In the genomic region with DNA sequence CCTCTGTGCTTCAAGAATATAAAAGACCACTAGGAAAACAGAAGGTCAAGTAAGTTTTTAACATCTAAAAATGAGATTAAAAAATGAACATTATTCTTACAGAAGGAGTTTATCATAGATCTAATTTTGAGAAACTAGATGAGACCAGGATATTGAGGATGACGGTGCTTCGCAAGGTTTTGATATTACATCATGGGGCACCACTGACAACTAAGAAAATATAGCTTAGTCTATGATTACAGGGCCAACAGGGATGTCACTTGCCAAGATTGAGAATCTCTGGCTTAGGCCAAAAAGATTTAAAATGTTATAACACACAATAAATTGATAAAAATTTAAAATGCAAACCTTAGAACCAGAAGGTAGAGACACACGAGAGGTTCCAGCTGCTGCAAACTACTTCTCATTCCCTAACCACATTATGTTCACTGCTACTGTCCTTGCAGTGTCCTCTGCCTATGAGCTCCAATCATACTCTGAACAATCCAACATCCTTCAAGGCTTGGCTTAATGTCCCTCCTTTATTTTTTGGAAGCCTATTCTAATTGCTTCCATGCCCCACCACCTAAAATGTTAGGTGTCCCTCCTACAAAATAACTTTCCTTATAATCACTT, we compare ENCODE assay signal across 27 cellular contexts. TPM values are rescaled to one million over a fixed set of nuclear protein-coding genes. Genes with fewer than 3 reads are reported as not detected.
DNase-seq lines count a peak whose midpoint lies in the region; ATAC-seq and TF ChIP-seq lines count a peak whose summit lies in the region.
"Had no signal": no experiment of that assay in that cellular context is flagged by ENCODE, and none has a peak within 500 bp of the region (broad histone marks: within the 10 kb centered on the region; RNA-seq: fewer than 3 reads in every experiment).

No MANE protein-coding gene starts in this region.

- H3K9me3 ChIP-seq in Caco-2 (no peaks in the 10 kb centered on the region), T-helper 17 cell (ENCODE audit: control insufficient read depth, low read length, poor library complexity, severe bottlenecking) (no peaks in the 10 kb centered on the region)
- H3K9me3 ChIP-seq: SJCRH30 had no signal

- no peaks in the 10 kb centered on the region for H3F3A ChIP-seq in GM23338 (replicated peaks; ENCODE audit: low read depth)

- POLR2A ChIA-PET in Caco-2 (lab: Charles Lee): no interaction called here

- peak overlapping the region; percentile 33; the same call in 1 of the 2 replicates for H3K27ac ChIP-seq in GM23338 (ENCODE audit: low read depth)
- H3K27ac ChIP-seq: C4-2B, SJCRH30 had no signal

- no peak overlapping the region for H3K4me3 Mint-ChIP-seq in Caco-2 (ENCODE audit: unreplicated experiment)
- H3K4me3 Mint-ChIP-seq in GM23338: no peak overlapping the region
- H3K4me3 Mint-ChIP-seq in T-helper 17 cell: no peak overlapping the region
- no peak overlapping the region for H3K4me3 Mint-ChIP-seq in memory B cell
- H3K4me3 Mint-ChIP-seq: CD8-positive, alpha-beta T cell had no signal

- intact Hi-C loops in Caco-2 (cut with micrococcal nuclease; ENCODE audit: unreplicated experiment) (no loop called here), posterior cingulate gyrus (cut with DNase I) (no loop called here)

- ATAC-seq in GM23338: no peak
- ATAC-seq in T-helper 17 cell: no peak
- no peak for ATAC-seq in memory B cell (ENCODE audit: low read depth)
- no peak for ATAC-seq in HG02610 (IDR thresholded peaks at IDR 0.05; ENCODE audit: unreplicated experiment)
- ATAC-seq: CD8-positive, alpha-beta T cell; PC-3; Right ventricle myocardium inferior had no signal

- H3K27me3 ChIP-seq in Caco-2 (replicated peaks; ENCODE audit: control insufficient read depth, insufficient read depth, low read length) (no peaks in the 10 kb centered on the region), GM23338 (ENCODE audit: insufficient read depth) (no peaks in the 10 kb centered on the region)
- H3K27me3 ChIP-seq: SJCRH30 had no signal

- BruUV-seq in Caco-2 (replicated peaks; lab: Mats Ljungman, UMichigan): no TSS peak

- H3K27me3 Mint-ChIP-seq in Caco-2 (ENCODE audit: insufficient read depth, unreplicated experiment) (no peaks in the 10 kb centered on the region), GM23338 (ENCODE audit: insufficient read depth, low read depth, poor library complexity) (peaks cover 5% of the 10 kb centered on the region), T-helper 17 cell (no peaks in the 10 kb centered on the region), memory B cell (no peaks in the 10 kb centered on the region)

- CTCF ChIA-PET in Caco-2 (lab: Charles Lee): no interaction called here

- H2AFZ ChIP-seq in GM23338: no peak overlapping the region

- no peaks in the 10 kb centered on the region for H3K36me3 Mint-ChIP-seq in Caco-2 (ENCODE audit: insufficient read depth, unreplicated experiment)
- H3K36me3 Mint-ChIP-seq in GM23338 (ENCODE audit: low read depth): 0 out of 3 replicates have a peak, but pooled peaks cover 2% of the 10 kb centered on the region
- no peaks in the 10 kb centered on the region for H3K36me3 Mint-ChIP-seq in T-helper 17 cell (ENCODE audit: low read depth)
- H3K36me3 Mint-ChIP-seq in memory B cell: peaks cover 7% of the 10 kb centered on the region

- H4K20me1 ChIP-seq in GM23338 (replicated peaks; ENCODE audit: insufficient read depth): peaks cover 45% of the 10 kb centered on the region

- H3K27ac Mint-ChIP-seq in Caco-2 (ENCODE audit: unreplicated experiment): peak overlapping the region; percentile 37
- peak overlapping the region; percentile 69 for H3K27ac Mint-ChIP-seq in GM23338
- peak overlapping the region; percentile 37 for H3K27ac Mint-ChIP-seq in T-helper 17 cell
- peak overlapping the region; percentile 9 for H3K27ac Mint-ChIP-seq in memory B cell
- H3K27ac Mint-ChIP-seq: CD8-positive, alpha-beta T cell had no signal

- no peak for TF ChIP-seq CTCF in Caco-2 (IDR thresholded peaks at IDR 0.05; ENCODE audit: insufficient read depth in 1 of 2, low read depth in 1 of 2, low read length in 1 of 2, severe bottlenecking in 1 of 2, unreplicated experiment in 1 of 2)
- no peak for TF ChIP-seq CTCF in GM23338 (conservative IDR thresholded peaks at IDR 0.05; ENCODE audit: low read depth in 2 of 2)

- H3K9me2 ChIP-seq in GM23338 (ENCODE audit: insufficient read depth): no peaks in the 10 kb centered on the region

- H3K4me3 ChIP-seq in Caco-2 (ENCODE audit: low read depth, low read length) (no peak overlapping the region), GM23338 (no peak overlapping the region)
- H3K4me3 ChIP-seq: SJCRH30 had no signal

- peaks cover 100% of the 10 kb centered on the region for H3K79me2 ChIP-seq in GM23338 (replicated peaks; ENCODE audit: insufficient read depth)

- peaks cover 12% of the 10 kb centered on the region for H3K4me1 Mint-ChIP-seq in Caco-2 (ENCODE audit: low read depth, unreplicated experiment)
- peaks cover 20% of the 10 kb centered on the region for H3K4me1 Mint-ChIP-seq in GM23338
- peaks cover 20% of the 10 kb centered on the region for H3K4me1 Mint-ChIP-seq in T-helper 17 cell
- H3K4me1 Mint-ChIP-seq in memory B cell: peaks cover 11% of the 10 kb centered on the region

- H3K9me3 Mint-ChIP-seq in Caco-2 (ENCODE audit: unreplicated experiment): no peaks in the 10 kb centered on the region
- no peaks in the 10 kb centered on the region for H3K9me3 Mint-ChIP-seq in GM23338
- H3K9me3 Mint-ChIP-seq in memory B cell: no peaks in the 10 kb centered on the region
- H3K9me3 Mint-ChIP-seq: CD8-positive, alpha-beta T cell had no signal

- H3K4me1 ChIP-seq in Caco-2: peaks cover 12% of the 10 kb centered on the region; the same call in 1 of the 2 replicates
- H3K4me1 ChIP-seq in GM23338 (ENCODE audit: insufficient read depth): peaks cover 19% of the 10 kb centered on the region
- H3K4me1 ChIP-seq: SJCRH30 had no signal

- H3K36me3 ChIP-seq in Caco-2 (ENCODE audit: control insufficient read depth, insufficient read depth, low read length) (no peaks in the 10 kb centered on the region), GM23338 (ENCODE audit: insufficient read depth) (no peaks in the 10 kb centered on the region)

- no peak for DNase-seq in Caco-2
- no peak for DNase-seq in GM23338 (ENCODE audit: low spot score)
- no peak for DNase-seq in T-helper 17 cell
- no peak for DNase-seq in memory B cell (ENCODE audit: low spot score in 2 of 2)
- no peak for DNase-seq in posterior cingulate gyrus
- no peak for DNase-seq in NCI-H526 treated with DMSO at 0.1 percent for 48 hours (lab: John Stamatoyannopoulos, UW)
- DNase-seq: CD8-positive, alpha-beta T cell; DMS 273 treated with DMSO at 0.1 percent for 48 hours; DMS79; EL; GDM1; KG1; MM.1S; NCI-H1092; NCI-H1417 treated with DMSO at 0.1 percent for 48 hours; NCI-H187; NCI-H2081 treated with DMSO at 0.1 percent for 48 hours; NCI-H2171; NCI-H226; NCI-H510A treated with DMSO at 0.1 percent for 48 hours; NCI-H748 treated with DMSO at 0.1 percent for 48 hours; NK-92 treated with Interleukin-12 subunit alpha and Interleukin-12 subunit beta, amount 100 ng/mL, for 24 hours; PC-3; SJCRH30 had no signal

- no peak overlapping the region for H3K4me2 ChIP-seq in GM23338

TF ChIP-seq in GM23338, 12 proteins besides CTCF, POLR2A, EP300 and RAD21:
- no peak for TF ChIP-seq NANOG (IDR thresholded peaks at IDR 0.05; ENCODE audit: borderline replicate concordance)
- no peak for TF ChIP-seq POLR2AphosphoS5 (IDR thresholded peaks at IDR 0.05; ENCODE audit: low read depth)
- TF ChIP-seq ZNF114 (CRISPR knock-in tag; IDR thresholded peaks at IDR 0.05): no peak
- TF ChIP-seq CREB1 (CRISPR knock-in tag; IDR thresholded peaks at IDR 0.05; ENCODE audit: low read depth): no peak

RNA-seq across cellular contexts. Expression of gene USP32, which starts 33.2 kb away (rescaled TPM):
- total RNA-seq in Caco-2 (2022) (50.3 and 53.3 TPM in 2 replicates), T-helper 17 cell (10 to 100 TPM; 27.5 to 34.2 TPM)
- 124 and 129 TPM in 2 replicates for total RNA-seq in GM23338 (2014; rRNA removed; shearing (Covaris generic))
- polyA plus RNA-seq in GM23338 (2016; fragmentation: Nextera tagmentation; extraction: Ambion mirVana): 43.6 and 44.3 TPM in 2 replicates

Comparison
In these comparisons a context has a peak if more than half of its experiments do, and no peak if none do; other contexts are left out.
1. H3K27ac Mint-ChIP-seq: peak in every context shown above with its lines; median percentile 69 in GM23338; 37 in Caco-2; 37 in T-helper 17 cell; 9 in memory B cell.